24 cellular contexts compared by ENCODE assay signal in genomic region chr10:111087331-111087756, GRCh38. TPM values are rescaled to one million over a fixed set of nuclear protein-coding genes. Genes with fewer than 3 reads are reported as not detected.
"Had no signal": no experiment of that assay in that cellular context is flagged by ENCODE, and none has a peak within 500 bp of the region (broad histone marks: within the 10 kb centered on the region; RNA-seq: fewer than 3 reads in every experiment).

No MANE protein-coding gene starts in this region.

- H3K4me3 Mint-ChIP-seq: central memory CD8-positive, alpha-beta T cell; natural killer cell; stimulated activated effector memory CD8-positive, alpha-beta T cell treated with anti-CD3 and anti-CD28 coated beads, Interleukin-12 subunit alpha, Interleukin-12 subunit beta, amount 100 ng/mL, for 72 hours had no signal

- ATAC-seq: esophagus mucosa; foreskin keratinocyte; gastroesophageal sphincter; heart left ventricle; left colon; lower lobe of right lung; natural killer cell; pancreas; right lobe of liver; stimulated activated effector memory CD8-positive, alpha-beta T cell treated with anti-CD3 and anti-CD28 coated beads, Interleukin-12 subunit alpha, Interleukin-12 subunit beta, amount 100 ng/mL, for 72 hours; upper lobe of right lung had no signal

- H3K27ac Mint-ChIP-seq: natural killer cell; stimulated activated effector memory CD8-positive, alpha-beta T cell treated with anti-CD3 and anti-CD28 coated beads, Interleukin-12 subunit alpha, Interleukin-12 subunit beta, amount 100 ng/mL, for 72 hours had no signal

- H3K9me3 Mint-ChIP-seq: central memory CD8-positive, alpha-beta T cell; natural killer cell; stimulated activated effector memory CD8-positive, alpha-beta T cell treated with anti-CD3 and anti-CD28 coated beads, Interleukin-12 subunit alpha, Interleukin-12 subunit beta, amount 100 ng/mL, for 72 hours had no signal

- DNase-seq: cortex of kidney; effector CD4-positive, alpha-beta T cell; foreskin keratinocyte; heart left ventricle; kidney glomerular epithelial cell; left colon; left ventricle myocardium inferior; lower lobe of right lung; natural killer cell; occipital lobe; pancreas; retina; right lobe of liver; small intestine; stimulated activated CD4-positive, alpha-beta T cell treated with anti-CD3 and anti-CD28 coated beads, Interleukin-15, amount 100 ng/mL, for 24 hours; stimulated activated CD4-positive, alpha-beta T cell treated with anti-CD3 and anti-CD28 coated beads, Interleukin-2, amount 100 ng/mL, for 48 hours; stimulated activated naive CD4-positive, alpha-beta T cell treated with Interleukin-2 at 50 U/mL for 16 hours; stomach; upper lobe of right lung had no signal

- H3K4me1 Mint-ChIP-seq: central memory CD8-positive, alpha-beta T cell; natural killer cell; stimulated activated effector memory CD8-positive, alpha-beta T cell treated with anti-CD3 and anti-CD28 coated beads, Interleukin-12 subunit alpha, Interleukin-12 subunit beta, amount 100 ng/mL, for 72 hours had no signal

- H3K36me3 Mint-ChIP-seq: natural killer cell; stimulated activated effector memory CD8-positive, alpha-beta T cell treated with anti-CD3 and anti-CD28 coated beads, Interleukin-12 subunit alpha, Interleukin-12 subunit beta, amount 100 ng/mL, for 72 hours had no signal

RNA-seq across cellular contexts. Expression of gene ADRA2A, which starts 10.5 kb away (rescaled TPM):
- total RNA-seq: dermis microvascular lymphatic vessel endothelial cell, foreskin keratinocyte had no signal
